In genomic region chr3:110773413-110773954, GRCh38 we compare ENCODE assay signal across 17 cellular contexts.
A peak's percentile ranks its signal among the peaks of the same experiment; 100 is the strongest.
DNase-seq lines count a peak whose midpoint lies in the region; ATAC-seq and TF ChIP-seq lines count a peak whose summit lies in the region.
"Had no signal": no experiment of that assay in that cellular context is flagged by ENCODE, and none has a peak within 500 bp of the region (broad histone marks: within the 10 kb centered on the region; RNA-seq: fewer than 3 reads in every experiment).

No MANE protein-coding gene starts in this region.

- peaks cover 8% of the 10 kb centered on the region for H3K4me1 ChIP-seq in HUES48 (ENCODE audit: control insufficient read depth, insufficient read depth, low read length)
- H3K4me1 ChIP-seq: body of pancreas had no signal

- no peak for ATAC-seq in GM21515 (IDR thresholded peaks at IDR 0.05; ENCODE audit: unreplicated experiment)
- ATAC-seq: body of pancreas; natural killer cell treated with Interleukin-12 subunit alpha and Interleukin-12 subunit beta and Interleukin-15 and Interleukin-18, amount 100 ng/mL, for 72 hours had no signal

- DNase-seq in AG09309 (ENCODE audit: low read depth) (peak; percentile 47), astrocyte of the spinal cord (ENCODE audit: low read depth, low spot score) (peak; percentile 85), iPS-NIHi7 (ENCODE audit: extremely low spot score) (peak; percentile 14), occipital lobe (lab: John Stamatoyannopoulos, UW) (no peak)
- DNase-seq in activated CD8-positive, alpha-beta memory T cell treated with anti-CD3 and anti-CD28 coated beads, Interleukin-2, amount 50 U/mL, for 48 hours, result no peak
- DNase-seq in T-helper 2 cell treated with Interferon-gamma antibody and Interleukin-4, amounts not matched to agents 5 μg/mL and 100 μg/mL, for 36 hours (ENCODE audit: low spot score), result no peak
- DNase-seq: activated B cell treated with CpG ODN at 0.5 μM for 24 hours; activated T-cell treated with anti-CD3 and anti-CD28 coated beads, Interleukin-2, amount 50 U/mL, for 24 hours; AML-193; body of pancreas; NCI-H1436; NCI-H510A treated with DMSO at 0.1 percent for 48 hours; SHP77 had no signal

- H3K36me3 Mint-ChIP-seq in T-helper 2 cell treated with Interferon-gamma antibody and Interleukin-4, amounts not matched to agents 5 μg/mL and 100 μg/mL, for 36 hours (ENCODE audit: low read depth), result no peaks in the 10 kb centered on the region
- H3K36me3 Mint-ChIP-seq: natural killer cell treated with Interleukin-12 subunit alpha and Interleukin-12 subunit beta and Interleukin-15 and Interleukin-18, amount 100 ng/mL, for 72 hours had no signal

- no peaks in the 10 kb centered on the region for H3K27me3 ChIP-seq in HUES48 (ENCODE audit: control insufficient read depth, insufficient read depth, low read length)
- H3K27me3 ChIP-seq: body of pancreas had no signal

- no peaks in the 10 kb centered on the region for H3K4me1 Mint-ChIP-seq in T-helper 2 cell treated with Interferon-gamma antibody and Interleukin-4, amounts not matched to agents 5 μg/mL and 100 μg/mL, for 36 hours (ENCODE audit: low read depth)
- H3K4me1 Mint-ChIP-seq: activated B cell treated with CpG ODN at 0.5 μM for 24 hours had no signal

- H3K27ac Mint-ChIP-seq in T-helper 2 cell treated with Interferon-gamma antibody and Interleukin-4, amounts not matched to agents 5 μg/mL and 100 μg/mL, for 36 hours, result no peak overlapping the region
- H3K27ac Mint-ChIP-seq: activated B cell treated with CpG ODN at 0.5 μM for 24 hours; activated T-cell treated with anti-CD3 and anti-CD28 coated beads, Interleukin-2, amount 50 U/mL, for 24 hours; natural killer cell treated with Interleukin-12 subunit alpha and Interleukin-12 subunit beta and Interleukin-15 and Interleukin-18, amount 100 ng/mL, for 72 hours had no signal

- H3K27me3 Mint-ChIP-seq in T-helper 2 cell treated with Interferon-gamma antibody and Interleukin-4, amounts not matched to agents 5 μg/mL and 100 μg/mL, for 36 hours (ENCODE audit: low read depth), result peaks cover 6% of the 10 kb centered on the region
- H3K27me3 Mint-ChIP-seq: activated T-cell treated with anti-CD3 and anti-CD28 coated beads, Interleukin-2, amount 50 U/mL, for 24 hours; natural killer cell treated with Interleukin-12 subunit alpha and Interleukin-12 subunit beta and Interleukin-15 and Interleukin-18, amount 100 ng/mL, for 72 hours had no signal

- H3K9me3 Mint-ChIP-seq in T-helper 2 cell treated with Interferon-gamma antibody and Interleukin-4, amounts not matched to agents 5 μg/mL and 100 μg/mL, for 36 hours, result no peaks in the 10 kb centered on the region
- H3K9me3 Mint-ChIP-seq: activated B cell treated with CpG ODN at 0.5 μM for 24 hours; activated T-cell treated with anti-CD3 and anti-CD28 coated beads, Interleukin-2, amount 50 U/mL, for 24 hours had no signal

- H3K27ac ChIP-seq in HUES48 (ENCODE audit: low read depth, low read length), result peak overlapping the region; percentile 16
- H3K27ac ChIP-seq: body of pancreas, epithelial cell of prostate had no signal

- in situ Hi-C loops in astrocyte of the spinal cord (cut with HindIII; ENCODE audit: low sequenced_read_pairs), result no loop called here

- peaks cover 4% of the 10 kb centered on the region; the same call in 1 of the 2 replicates for H3K9me3 ChIP-seq in HUES48 (ENCODE audit: control insufficient read depth, insufficient read depth, low read length)
- H3K9me3 ChIP-seq: body of pancreas had no signal

- no peak overlapping the region for H3K4me3 ChIP-seq in AG09309 (ENCODE audit: control insufficient read depth, low read depth, low read length)
- no peak overlapping the region for H3K4me3 ChIP-seq in HUES48 (ENCODE audit: low read depth, low read length)
- no peak overlapping the region for H3K4me3 ChIP-seq in astrocyte of the spinal cord (ENCODE audit: low read depth, low read length)
- H3K4me3 ChIP-seq: body of pancreas had no signal

- no peak overlapping the region for H3K9ac ChIP-seq in HUES48 (ENCODE audit: low read depth, low read length)

- TF ChIP-seq CTCF in AG09309 (IDR thresholded peaks at IDR 0.05; ENCODE audit: control insufficient read depth, insufficient read depth, low read depth, low read length, missing control alignments) (no peak), astrocyte of the spinal cord (IDR thresholded peaks at IDR 0.05; ENCODE audit: low read depth, low read length) (no peak)

- H3K36me3 ChIP-seq in HUES48 (ENCODE audit: control insufficient read depth, insufficient read depth, low read length), result no peaks in the 10 kb centered on the region

- no peak overlapping the region for H3K4me3 Mint-ChIP-seq in T-helper 2 cell treated with Interferon-gamma antibody and Interleukin-4, amounts not matched to agents 5 μg/mL and 100 μg/mL, for 36 hours
- H3K4me3 Mint-ChIP-seq: activated B cell treated with CpG ODN at 0.5 μM for 24 hours; activated T-cell treated with anti-CD3 and anti-CD28 coated beads, Interleukin-2, amount 50 U/mL, for 24 hours; natural killer cell treated with Interleukin-12 subunit alpha and Interleukin-12 subunit beta and Interleukin-15 and Interleukin-18, amount 100 ng/mL, for 72 hours had no signal

Comparison
In these comparisons a context has a peak if more than half of its experiments do, and no peak if none do; other contexts are left out.
1. DNase-seq: peak in AG09309 (single experiment), astrocyte of the spinal cord (single experiment) and iPS-NIHi7 (single experiment); none in occipital lobe (single experiment), activated CD8-positive, alpha-beta memory T cell treated with anti-CD3 and anti-CD28 coated beads, Interleukin-2, amount 50 U/mL, for 48 hours (single experiment) and T-helper 2 cell treated with Interferon-gamma antibody and Interleukin-4, amounts not matched to agents 5 μg/mL and 100 μg/mL, for 36 hours (single experiment).